Comparison of ENCODE assay signal across 23 cellular contexts in the genomic region with DNA sequence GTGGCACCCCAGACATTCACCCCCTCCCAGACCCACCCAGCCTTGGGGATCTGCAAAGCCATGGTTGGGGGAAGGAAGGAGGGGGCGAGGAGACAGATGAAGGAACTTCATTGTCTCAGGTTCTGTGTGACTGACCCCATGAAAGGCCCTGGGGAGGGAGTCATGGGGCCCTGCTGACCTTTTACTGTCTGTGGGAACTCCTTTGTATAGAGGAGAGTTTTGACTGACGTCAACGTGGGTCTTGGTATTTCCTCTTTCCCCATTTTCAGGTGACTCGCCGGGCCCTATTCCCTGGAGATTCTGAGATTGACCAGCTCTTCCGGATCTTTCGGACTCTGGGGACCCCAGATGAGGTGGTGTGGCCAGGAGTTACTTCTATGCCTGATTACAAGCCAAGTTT. TPM values are rescaled to one million over a fixed set of nuclear protein-coding genes. Genes with fewer than 3 reads are reported as not detected.
A peak's percentile ranks its signal among the peaks of the same experiment; 100 is the strongest.
DNase-seq lines count a peak whose midpoint lies in the region; ATAC-seq and TF ChIP-seq lines count a peak whose summit lies in the region.
"Had no signal": no experiment of that assay in that cellular context is flagged by ENCODE, and none has a peak within 500 bp of the region (broad histone marks: within the 10 kb centered on the region; RNA-seq: fewer than 3 reads in every experiment).

No MANE protein-coding gene starts in this region.

- no peak overlapping the region for H2AFZ ChIP-seq in GM23338

- no peak overlapping the region for H3K9ac ChIP-seq in BLaER1 treated with 17β-estradiol and CSF1 and Interleukin-3, amounts not matched to agents 10 nM and 100 nM

- peaks cover 0 to 9% (median 5%) of the 10 kb centered on the region in 11 experiments; a peak in 6 of 22 replicates for H4K20me1 ChIP-seq in BLaER1 treated with 17β-estradiol and CSF1 and Interleukin-3, amounts not matched to agents 10 nM and 100 nM
- 0 out of 2 replicates have a peak, but pooled peaks cover 3% of the 10 kb centered on the region for H4K20me1 ChIP-seq in GM23338 (replicated peaks; ENCODE audit: insufficient read depth)

- peaks cover 60 to 78% (median 66%) of the 10 kb centered on the region in 10 experiments for H3K4me1 ChIP-seq in BLaER1 treated with 17β-estradiol and CSF1 and Interleukin-3, amounts not matched to agents 10 nM and 100 nM
- H3K4me1 ChIP-seq in GM23338 (ENCODE audit: insufficient read depth), result peaks cover 14% of the 10 kb centered on the region

- H3K27ac ChIP-seq in BLaER1 treated with 17β-estradiol and CSF1 and Interleukin-3, amounts not matched to agents 10 nM and 100 nM, result 0 out of 22 replicates have a peak overlapping the region, but pooled peaks of 1 of the 11 experiments have one; percentile 11
- H3K27ac ChIP-seq in GM23338 (ENCODE audit: low read depth), result no peak overlapping the region
- H3K27ac ChIP-seq: Peyer's patch had no signal

- ATAC-seq in GM23338 (no peak), GM19452 (IDR thresholded peaks at IDR 0.05; ENCODE audit: unreplicated experiment) (no peak), HG03039 (IDR thresholded peaks at IDR 0.05; ENCODE audit: unreplicated experiment) (no peak), GM21576 (IDR thresholded peaks at IDR 0.05; ENCODE audit: unreplicated experiment) (no peak)
- ATAC-seq: natural killer cell had no signal

- H3K9me3 ChIP-seq in BLaER1 treated with 17β-estradiol and CSF1 and Interleukin-3, amounts not matched to agents 10 nM and 100 nM (replicated peaks in 1 of 11), result no peaks in the 10 kb centered on the region
- H3K9me3 ChIP-seq: Peyer's patch had no signal

- H3K4me3 ChIP-seq in BLaER1 treated with 17β-estradiol and CSF1 and Interleukin-3, amounts not matched to agents 10 nM and 100 nM, result no peak overlapping the region
- H3K4me3 ChIP-seq in cardiac fibroblast (replicated peaks in 1 of 2; ENCODE audit: low read depth in 2 of 2, low read length in 2 of 2) (no peak overlapping the region), GM23338 (no peak overlapping the region)
- H3K4me3 ChIP-seq: coronary artery, Peyer's patch had no signal

- H3K4me3 Mint-ChIP-seq in mesothelial cell of epicardium (no peak overlapping the region), GM23338 (no peak overlapping the region)
- H3K4me3 Mint-ChIP-seq: activated CD4-positive, alpha-beta T cell treated with anti-CD3 and anti-CD28 coated beads, Interleukin-2, amount 10 ng/mL, durations not matched to agents 7 days and 5 days; activated naive CD4-positive, alpha-beta T cell treated with anti-CD3 and anti-CD28 coated beads, Interleukin-2, amount 10 ng/mL, durations not matched to agents 7 days and 5 days; immature natural killer cell; memory B cell; natural killer cell had no signal

- peak; percentile 33 for DNase-seq in LHCN-M2 (ENCODE audit: low read depth)
- peak; percentile 60 to 90 for DNase-seq in cardiac fibroblast (ENCODE audit: low read depth in 2 of 2)
- no peak for DNase-seq in mesothelial cell of epicardium (ENCODE audit: low spot score in 2 of 2, unreplicated experiment in 2 of 2)
- DNase-seq in GM23338 (ENCODE audit: low spot score), result no peak
- DNase-seq: activated CD4-positive, alpha-beta T cell treated with anti-CD3 and anti-CD28 coated beads, Interleukin-2, amount 10 ng/mL, durations not matched to agents 7 days and 5 days; activated naive CD4-positive, alpha-beta T cell treated with anti-CD3 and anti-CD28 coated beads, Interleukin-2, amount 10 ng/mL, durations not matched to agents 7 days and 5 days; activated T-cell treated with anti-CD3 and anti-CD28 coated beads, Interleukin-2, amount 50 U/mL, for 1 hour; Calu3; head of caudate nucleus; immature natural killer cell; natural killer cell; NCI-H1417 treated with DMSO at 0.1 percent for 48 hours; Peyer's patch; small intestine; stimulated activated CD4-positive, alpha-beta T cell treated with anti-CD3 and anti-CD28 coated beads, Interleukin-4, amount 100 ng/mL, for 24 hours; substantia nigra had no signal

- H3K27ac Mint-ChIP-seq in mesothelial cell of epicardium (peak overlapping the region; percentile 51), GM23338 (no peak overlapping the region)
- H3K27ac Mint-ChIP-seq: activated CD4-positive, alpha-beta T cell treated with anti-CD3 and anti-CD28 coated beads, Interleukin-2, amount 10 ng/mL, durations not matched to agents 7 days and 5 days; memory B cell; natural killer cell had no signal

- H3K36me3 Mint-ChIP-seq in mesothelial cell of epicardium (peaks cover 3% of the 10 kb centered on the region), GM23338 (ENCODE audit: low read depth) (peaks cover 33% of the 10 kb centered on the region)
- H3K36me3 Mint-ChIP-seq: memory B cell, natural killer cell had no signal

- no peaks in the 10 kb centered on the region; the same call in 1 of the 2 replicates for H3F3A ChIP-seq in GM23338 (replicated peaks; ENCODE audit: low read depth)

- H3K27me3 Mint-ChIP-seq in mesothelial cell of epicardium (ENCODE audit: low read depth), result no peaks in the 10 kb centered on the region
- H3K27me3 Mint-ChIP-seq in GM23338 (ENCODE audit: insufficient read depth, low read depth, poor library complexity), result peaks cover 4% of the 10 kb centered on the region
- H3K27me3 Mint-ChIP-seq: activated CD4-positive, alpha-beta T cell treated with anti-CD3 and anti-CD28 coated beads, Interleukin-2, amount 10 ng/mL, durations not matched to agents 7 days and 5 days; activated naive CD4-positive, alpha-beta T cell treated with anti-CD3 and anti-CD28 coated beads, Interleukin-2, amount 10 ng/mL, durations not matched to agents 7 days and 5 days; memory B cell; progenitor cell of endocrine pancreas had no signal

- peaks cover 0 to 47% (median 41%) of the 10 kb centered on the region in 11 experiments; a peak in 17 of 22 replicates for H3K36me3 ChIP-seq in BLaER1 treated with 17β-estradiol and CSF1 and Interleukin-3, amounts not matched to agents 10 nM and 100 nM
- 0 out of 2 replicates have a peak, but pooled peaks cover 9% of the 10 kb centered on the region for H3K36me3 ChIP-seq in GM23338 (ENCODE audit: insufficient read depth)
- H3K36me3 ChIP-seq: Peyer's patch had no signal

- no peaks in the 10 kb centered on the region for H3K9me2 ChIP-seq in GM23338 (ENCODE audit: insufficient read depth)

- H3K9me3 Mint-ChIP-seq in mesothelial cell of epicardium, result no peaks in the 10 kb centered on the region
- no peaks in the 10 kb centered on the region for H3K9me3 Mint-ChIP-seq in GM23338
- H3K9me3 Mint-ChIP-seq: activated CD4-positive, alpha-beta T cell treated with anti-CD3 and anti-CD28 coated beads, Interleukin-2, amount 10 ng/mL, durations not matched to agents 7 days and 5 days; activated naive CD4-positive, alpha-beta T cell treated with anti-CD3 and anti-CD28 coated beads, Interleukin-2, amount 10 ng/mL, durations not matched to agents 7 days and 5 days; immature natural killer cell; memory B cell; natural killer cell had no signal

- H3K79me2 ChIP-seq in GM23338 (replicated peaks; ENCODE audit: insufficient read depth), result peaks cover 34% of the 10 kb centered on the region

- H3K4me2 ChIP-seq in BLaER1 treated with 17β-estradiol and CSF1 and Interleukin-3, amounts not matched to agents 10 nM and 100 nM, result peak overlapping the region in 9 of 11 experiments; percentile 36 to 91 (median 79); a peak in 16 of 22 replicates
- H3K4me2 ChIP-seq in GM23338, result no peak overlapping the region

- H3K4me1 Mint-ChIP-seq in mesothelial cell of epicardium (peaks cover 23% of the 10 kb centered on the region), GM23338 (peaks cover 21% of the 10 kb centered on the region)

- no peak for TF ChIP-seq CTCF in cardiac fibroblast (IDR thresholded peaks at IDR 0.05; ENCODE audit: low read depth, low read length)
- no peak for TF ChIP-seq CTCF in mesothelial cell of epicardium (IDR thresholded peaks at IDR 0.05; ENCODE audit: unreplicated experiment)
- no peak for TF ChIP-seq CTCF in GM23338 (conservative IDR thresholded peaks at IDR 0.05; ENCODE audit: low read depth in 2 of 2)

- H3K27me3 ChIP-seq in BLaER1 treated with 17β-estradiol and CSF1 and Interleukin-3, amounts not matched to agents 10 nM and 100 nM, result no peaks in the 10 kb centered on the region
- H3K27me3 ChIP-seq in GM23338 (ENCODE audit: insufficient read depth), result no peaks in the 10 kb centered on the region
- H3K27me3 ChIP-seq: Peyer's patch had no signal

TF ChIP-seq in GM23338, 12 proteins besides CTCF, POLR2A, EP300 and RAD21 (continues in another document):
- no peak for TF ChIP-seq CREB1 (CRISPR knock-in tag; IDR thresholded peaks at IDR 0.05; ENCODE audit: low read depth)
- no peak for TF ChIP-seq POLR2AphosphoS5 (IDR thresholded peaks at IDR 0.05; ENCODE audit: low read depth)
- TF ChIP-seq NANOG (IDR thresholded peaks at IDR 0.05; ENCODE audit: borderline replicate concordance), result no peak
- TF ChIP-seq JUNB (IDR thresholded peaks at IDR 0.05; ENCODE audit: unreplicated experiment), result no peak

RNA-seq across cellular contexts. Expression of a gene that starts 3.1 kb away (rescaled TPM):
- total RNA-seq in LHCN-M2 (2014; rRNA removed) (46.7 and 60.3 TPM in 2 replicates), mesothelial cell of epicardium (99.3 to 104 TPM (median 101 TPM) in 3 replicates)
- polyA plus RNA-seq in LHCN-M2 (2012), result 58.5 TPM
- 43.7 and 46.5 TPM in 2 replicates for total RNA-seq in GM23338 (2014; rRNA removed; shearing (Covaris generic))
- 18.6 and 19.7 TPM in 2 replicates for polyA plus RNA-seq in GM23338 (2016; fragmentation: Nextera tagmentation; extraction: Ambion mirVana)

RNA-seq across cellular contexts. Expression of a gene that starts 4.1 kb away (rescaled TPM):
- total RNA-seq in LHCN-M2 (2014; rRNA removed), result 64.4 and 66.5 TPM in 2 replicates
- polyA plus RNA-seq in LHCN-M2 (2012), result 43.7 TPM
- 52.0 to 54.0 TPM (median 52.4 TPM) in 3 replicates for total RNA-seq in mesothelial cell of epicardium
- total RNA-seq in GM23338 (2014; rRNA removed; shearing (Covaris generic)), result 27.7 and 31.0 TPM in 2 replicates
- 14.1 and 15.2 TPM in 2 replicates for polyA plus RNA-seq in GM23338 (2016; fragmentation: Nextera tagmentation; extraction: Ambion mirVana)

RNA-seq across cellular contexts. Expression of a gene that starts 4.9 kb away (rescaled TPM):
- total RNA-seq in LHCN-M2 (2014; rRNA removed), result 0.32 and 0.52 TPM in 2 replicates
- 0.64 TPM for polyA plus RNA-seq in LHCN-M2 (2012)
- total RNA-seq in mesothelial cell of epicardium, result 3.6 to 5.3 TPM (median 5.1 TPM) in 3 replicates
- total RNA-seq in GM23338 (2014; rRNA removed; shearing (Covaris generic)), result 81.6 and 108 TPM in 2 replicates
- polyA plus RNA-seq in GM23338 (2016; fragmentation: Nextera tagmentation; extraction: Ambion mirVana), result 64.5 and 68.1 TPM in 2 replicates

RNA-seq across cellular contexts. Expression of a gene that starts 26.3 kb away (rescaled TPM):
- total RNA-seq in LHCN-M2 (2014; rRNA removed), result 16.1 and 21.8 TPM in 2 replicates
- 11.7 TPM for polyA plus RNA-seq in LHCN-M2 (2012)
- total RNA-seq in mesothelial cell of epicardium, result 37.1 to 38.9 TPM (median 38.1 TPM) in 3 replicates
- 21.9 and 27.5 TPM in 2 replicates for total RNA-seq in GM23338 (2014; rRNA removed; shearing (Covaris generic))
- polyA plus RNA-seq in GM23338 (2016; fragmentation: Nextera tagmentation; extraction: Ambion mirVana), result 13.9 and 14.0 TPM in 2 replicates

RNA-seq across cellular contexts. Expression of a gene that starts 39.8 kb away (rescaled TPM):
- total RNA-seq in LHCN-M2 (2014; rRNA removed), result 56.0 and 71.4 TPM in 2 replicates
- 72.9 TPM for polyA plus RNA-seq in LHCN-M2 (2012)
- 29.7 to 42.2 TPM (median 33.5 TPM) in 3 replicates for total RNA-seq in mesothelial cell of epicardium
- total RNA-seq in GM23338 (2014; rRNA removed; shearing (Covaris generic)), result 16.1 and 35.9 TPM in 2 replicates
- 22.5 and 24.6 TPM in 2 replicates for polyA plus RNA-seq in GM23338 (2016; fragmentation: Nextera tagmentation; extraction: Ambion mirVana)

Comparison
In these comparisons a context has a peak if more than half of its experiments do, and no peak if none do; other contexts are left out.
1. DNase-seq: peak in LHCN-M2 (single experiment) and cardiac fibroblast (2 of 2); none in mesothelial cell of epicardium (0 of 2) and GM23338 (single experiment).
2. RNA of a gene that starts 4.9 kb away (total RNA-seq): 81.6 to 108 TPM in GM23338; 3.6 to 5.3 TPM in mesothelial cell of epicardium and 0.32 to 0.52 TPM in LHCN-M2; every median in the first group is over 10 times any median in the second.